8 cellular contexts compared by ENCODE assay signal in genomic region chr1:21302747-21303715, GRCh38. TPM values are rescaled to one million over a fixed set of nuclear protein-coding genes. Genes with fewer than 3 reads are reported as not detected.
DNase-seq lines count a peak whose midpoint lies in the region; ATAC-seq and TF ChIP-seq lines count a peak whose summit lies in the region.

No MANE protein-coding gene starts in this region.

- peaks cover 20% of the 10 kb centered on the region for H3K4me1 ChIP-seq in parathyroid adenoma

- no peak overlapping the region for H3K4me2 ChIP-seq in parathyroid adenoma (ENCODE audit: low read length)

- DNase-seq in Caki2 (ENCODE audit: low read depth) (peak; percentile 29), NCI-H524 treated with DMSO at 0.1 percent for 48 hours (lab: John Stamatoyannopoulos, UW) (peak; percentile 51), epithelial cell of proximal tubule (ENCODE audit: low read depth) (no peak), Kasumi-1 (lab: John Stamatoyannopoulos, UW) (no peak), NCI-H1092 (lab: John Stamatoyannopoulos, UW) (no peak)

- no peaks in the 10 kb centered on the region for H3K27me3 ChIP-seq in parathyroid adenoma (ENCODE audit: control insufficient read depth, insufficient read depth, low read length)

- H2AFZ ChIP-seq in parathyroid adenoma: no peak overlapping the region

- peaks cover 35% of the 10 kb centered on the region for H3K79me2 ChIP-seq in parathyroid adenoma

- no peak overlapping the region for H3K4me3 ChIP-seq in epithelial cell of proximal tubule (ENCODE audit: low read depth, low read length)
- no peak overlapping the region for H3K4me3 ChIP-seq in parathyroid adenoma (ENCODE audit: low read depth, low read length)

- in situ Hi-C loops in Caki2 (cut with HindIII; ENCODE audit: low pct_unique_long_range_greater_than_20kb, low sequenced_read_pairs): no loop called here

- no peak overlapping the region for H3K9ac ChIP-seq in parathyroid adenoma

- H3K9me3 ChIP-seq in parathyroid adenoma (ENCODE audit: control insufficient read depth, low read length): no peaks in the 10 kb centered on the region

- no peaks in the 10 kb centered on the region for H3K36me3 ChIP-seq in parathyroid adenoma (ENCODE audit: control insufficient read depth, insufficient read depth, low read length)

- no peak overlapping the region for H3K27ac ChIP-seq in parathyroid adenoma

- peak; percentile 26 for TF ChIP-seq CTCF in epithelial cell of proximal tubule (conservative IDR thresholded peaks at IDR 0.05; ENCODE audit: low read depth, low read length)
- peak; percentile 13 for TF ChIP-seq CTCF in parathyroid adenoma (IDR thresholded peaks at IDR 0.05)

- ATAC-seq in GM18520 (IDR thresholded peaks at IDR 0.05; ENCODE audit: unreplicated experiment): no peak
- ATAC-seq in GM19023 (IDR thresholded peaks at IDR 0.05; ENCODE audit: unreplicated experiment): no peak

RNA-seq across cellular contexts. Expression of gene ECE1, which starts 12.8 kb away (rescaled TPM):
- total RNA-seq in Caki2 (2014; rRNA removed; shearing (Covaris generic); ENCODE audit: low replicate concordance): 79.6 and 82.8 TPM in 2 replicates
- total RNA-seq in epithelial cell of proximal tubule: 98.7 and 115 TPM in 2 replicates

Comparison
In these comparisons a context has a peak if more than half of its experiments do, and no peak if none do; other contexts are left out.
1. DNase-seq: peak in Caki2 (single experiment) and NCI-H524 treated with DMSO at 0.1 percent for 48 hours (single experiment); none in epithelial cell of proximal tubule (single experiment), Kasumi-1 (0 of 2) and NCI-H1092 (single experiment).